ENCODE assay signal across 21 cellular contexts in the genomic region with DNA sequence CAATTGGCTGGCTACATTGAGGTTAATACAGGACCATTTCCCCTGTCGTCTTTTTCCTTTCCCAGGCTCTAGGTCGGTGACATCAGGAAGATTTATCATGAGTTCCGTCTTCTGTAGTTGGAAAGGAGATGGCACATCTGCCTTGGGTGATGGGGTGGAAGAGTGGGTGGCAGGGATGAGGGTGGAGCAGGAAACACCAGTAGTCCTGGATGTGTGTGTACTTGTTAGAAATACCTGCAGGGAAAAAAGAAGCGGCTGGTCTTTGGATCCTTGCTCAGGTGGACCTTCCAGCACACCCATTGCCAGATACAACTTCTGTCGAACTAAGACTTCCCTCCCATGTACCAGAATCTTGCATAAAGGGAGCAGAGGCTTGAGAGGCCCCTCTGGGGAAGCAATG.
A peak's percentile ranks its signal among the peaks of the same experiment; 100 is the strongest.
DNase-seq lines count a peak whose midpoint lies in the region; ATAC-seq and TF ChIP-seq lines count a peak whose summit lies in the region.
"Had no signal": no experiment of that assay in that cellular context is flagged by ENCODE, and none has a peak within 500 bp of the region (broad histone marks: within the 10 kb centered on the region; RNA-seq: fewer than 3 reads in every experiment).

No MANE protein-coding gene starts in this region.

- H3K36me3 ChIP-seq in WERI-Rb-1 (no peaks in the 10 kb centered on the region), esophagus squamous epithelium (no peaks in the 10 kb centered on the region), gastrocnemius medialis (no peaks in the 10 kb centered on the region)
- H3K36me3 ChIP-seq: right lobe of liver, upper lobe of left lung had no signal

- in situ Hi-C loops in gastrocnemius medialis (cut with MboI; ENCODE audit: low sequenced_read_pairs in 4 of 4) = no loop called here

- intact Hi-C loops in esophagus squamous epithelium (cut with DNase I) = loop anchor here (10.0 kb wide), 1 partner anchor 80 kb away; no protein-coding TSS in a partner anchor
- intact Hi-C loops in gastrocnemius medialis (cut with DNase I; ENCODE audit: low total_unique reads) = no loop called here

- no peaks in the 10 kb centered on the region for H3K9me3 ChIP-seq in WERI-Rb-1 (ENCODE audit: severe bottlenecking)
- no peaks in the 10 kb centered on the region for H3K9me3 ChIP-seq in esophagus squamous epithelium
- H3K9me3 ChIP-seq in gastrocnemius medialis = no peaks in the 10 kb centered on the region
- H3K9me3 ChIP-seq: right lobe of liver, upper lobe of left lung had no signal

- TF ChIP-seq CTCF in WERI-Rb-1 (IDR thresholded peaks at IDR 0.05; ENCODE audit: low read depth, low read length) (no peak), esophagus squamous epithelium (IDR thresholded peaks at IDR 0.05) (no peak), gastrocnemius medialis (IDR thresholded peaks at IDR 0.05 in 4 of 5, conservative IDR thresholded peaks at IDR 0.05 in 1 of 5) (no peak)

- H3K9me3 Mint-ChIP-seq in naive thymus-derived CD8-positive, alpha-beta T cell = peaks cover 0 to 2% (median 0%) of the 10 kb centered on the region in 9 donors
- H3K9me3 Mint-ChIP-seq: GM23338, mesothelial cell of epicardium had no signal

- H3K27ac Mint-ChIP-seq in naive thymus-derived CD8-positive, alpha-beta T cell = no peak overlapping the region
- H3K27ac Mint-ChIP-seq: GM23338, mesothelial cell of epicardium had no signal

- POLR2A ChIA-PET in naive thymus-derived CD8-positive, alpha-beta T cell (lab: Charles Lee) = no interaction called here

- peaks cover 0 to 10% (median 0%) of the 10 kb centered on the region in 5 donors for H3K27me3 Mint-ChIP-seq in naive thymus-derived CD8-positive, alpha-beta T cell

- ATAC-seq in gastrocnemius medialis = no peak
- no peak for ATAC-seq in naive thymus-derived CD8-positive, alpha-beta T cell
- ATAC-seq: stimulated activated naive CD8-positive, alpha-beta T cell treated with anti-CD3 and anti-CD28 coated beads, Interleukin-15, Interleukin-2, amounts not matched to agents 100 U/mL and 50 U/mL, for 24 hours had no signal

- TF ChIP-seq POLR2A in esophagus squamous epithelium (IDR thresholded peaks at IDR 0.05) (no peak), gastrocnemius medialis (IDR thresholded peaks at IDR 0.05) (no peak)

- 31 to 37% methylated on average over 5 of the region's 5 CpGs for WGBS in esophagus squamous epithelium, 2 donors

- H3K36me3 Mint-ChIP-seq in naive thymus-derived CD8-positive, alpha-beta T cell = no peaks in the 10 kb centered on the region

- peak; percentile 58 for DNase-seq in DMS 273 (lab: John Stamatoyannopoulos, UW; ENCODE audit: unreplicated experiment)
- DNase-seq in DMS 273 treated with DMSO at 0.1 percent for 48 hours (lab: John Stamatoyannopoulos, UW) = no peak
- DNase-seq in WERI-Rb-1 = no peak
- DNase-seq in esophagus squamous epithelium (lab: John Stamatoyannopoulos, UW) = no peak
- no peak for DNase-seq in gastrocnemius medialis
- DNase-seq in stimulated activated naive CD4-positive, alpha-beta T cell treated with Interleukin-2 at 50 U/mL for 16 hours (lab: John Stamatoyannopoulos, UW) = no peak
- no peak for DNase-seq in naive thymus-derived CD8-positive, alpha-beta T cell
- no peak for DNase-seq in central memory CD4-positive, alpha-beta T cell
- DNase-seq: activated CD4-positive, alpha-beta T cell treated with anti-CD3 and anti-CD28 coated beads, Interleukin-2, amount 50 U/mL, for 1 hour; activated CD8-positive, alpha-beta memory T cell treated with anti-CD3 and anti-CD28 coated beads, Interleukin-2, amount 50 U/mL, for 48 hours; activated gamma-delta T cell treated with Interleukin-2 at 50 U/mL for 16 hours; AML-193; KBM-7; MV-4-11; stimulated activated naive CD8-positive, alpha-beta T cell treated with anti-CD3 and anti-CD28 coated beads, Interleukin-15, Interleukin-2, amounts not matched to agents 100 U/mL and 50 U/mL, for 24 hours; T-helper 1 cell had no signal

- H3K4me1 ChIP-seq in esophagus squamous epithelium (peaks cover 11 to 29% (median 12%) of the 10 kb centered on the region in 3 donors), gastrocnemius medialis (peaks cover 12% of the 10 kb centered on the region in 2 donors)

- peaks cover 0 to 6% (median 0%) of the 10 kb centered on the region in 4 donors for H3K4me1 Mint-ChIP-seq in naive thymus-derived CD8-positive, alpha-beta T cell

- peak overlapping the region; percentile 66 for H3K27ac ChIP-seq in WERI-Rb-1
- peak overlapping the region; percentile 9 to 79 (median 67) for H3K27ac ChIP-seq in esophagus squamous epithelium
- peak overlapping the region in 3 of 4 donors; percentile 0 to 50 (median 2) for H3K27ac ChIP-seq in gastrocnemius medialis
- H3K27ac ChIP-seq: 22Rv1, upper lobe of left lung had no signal

- no peak overlapping the region for H3K4me3 Mint-ChIP-seq in naive thymus-derived CD8-positive, alpha-beta T cell
- H3K4me3 Mint-ChIP-seq: GM23338, mesothelial cell of epicardium had no signal

- H3K4me3 ChIP-seq in WERI-Rb-1 (ENCODE audit: low read depth, low read length) = no peak overlapping the region
- peak overlapping the region in 1 of 4 donors; percentile 34 for H3K4me3 ChIP-seq in esophagus squamous epithelium
- H3K4me3 ChIP-seq in gastrocnemius medialis = no peak overlapping the region
- H3K4me3 ChIP-seq: GM23338, upper lobe of left lung had no signal

- H3K27me3 ChIP-seq in WERI-Rb-1 (ENCODE audit: insufficient read depth, low read depth, severe bottlenecking) (no peaks in the 10 kb centered on the region), esophagus squamous epithelium (no peaks in the 10 kb centered on the region), gastrocnemius medialis (no peaks in the 10 kb centered on the region)
- H3K27me3 ChIP-seq: right lobe of liver, upper lobe of left lung had no signal

Comparison
In these comparisons a context has a peak if more than half of its experiments do, and no peak if none do; other contexts are left out.
1. H3K27ac ChIP-seq: peak in every context shown above with its lines; median percentile 67 in esophagus squamous epithelium; 66 in WERI-Rb-1; 2 in gastrocnemius medialis.